Comparison of ENCODE assay signal across 9 cellular contexts in genomic region chr17:77458202-77459017, GRCh38.
DNase-seq lines count a peak whose midpoint lies in the region; FAIRE-seq and TF ChIP-seq lines count a peak whose summit lies in the region.
"Had no signal": no experiment of that assay in that cellular context is flagged by ENCODE, and none has a peak within 500 bp of the region (broad histone marks: within the 10 kb centered on the region; RNA-seq: fewer than 3 reads in every experiment).

No MANE protein-coding gene starts in this region.

- no peaks in the 10 kb centered on the region for H3K9me3 ChIP-seq in esophagus squamous epithelium
- no peaks in the 10 kb centered on the region for H3K9me3 ChIP-seq in HAP-1

- intact Hi-C loops in esophagus squamous epithelium (cut with DNase I): no loop called here

- no peaks in the 10 kb centered on the region for H3K9me3 Mint-ChIP-seq in activated CD4-positive, alpha-beta T cell treated with anti-CD3 and anti-CD28 coated beads, Interleukin-2, amount 10 ng/mL, durations not matched to agents 7 days and 5 days

- H3K4me1 Mint-ChIP-seq in activated CD4-positive, alpha-beta T cell treated with anti-CD3 and anti-CD28 coated beads, Interleukin-2, amount 10 ng/mL, durations not matched to agents 7 days and 5 days: peaks cover 77% of the 10 kb centered on the region

- H3K27me3 ChIP-seq in esophagus squamous epithelium (no peaks in the 10 kb centered on the region), HAP-1 (ENCODE audit: low read depth) (no peaks in the 10 kb centered on the region)

- CTCF ChIA-PET in activated CD4-positive, alpha-beta T cell treated with anti-CD3 and anti-CD28 coated beads, Interleukin-2, amount 10 ng/mL, durations not matched to agents 7 days and 5 days (lab: Charles Lee): interaction anchor here (0.6 to 1.2 kb wide), 4 partner anchors 14 to 58 kb away, joined by 3 to 7 read pairs (median 4); no protein-coding TSS in a partner anchor

- POLR2A ChIA-PET in activated CD4-positive, alpha-beta T cell treated with anti-CD3 and anti-CD28 coated beads, Interleukin-2, amount 10 ng/mL, durations not matched to agents 7 days and 5 days (lab: Charles Lee): interaction anchor here (0.6 kb wide), 1 partner anchor 19 kb away, joined by 5 read pairs; no protein-coding TSS in a partner anchor

- H3K4me3 ChIP-seq in esophagus squamous epithelium (peak overlapping the region in 1 of 4 donors; percentile 16), HAP-1 (no peak overlapping the region)

- peak; percentile 58 for FAIRE-seq in GM19239 (lab: Jason Lieb, UNC)

- H3K27ac ChIP-seq in esophagus squamous epithelium: peak overlapping the region; percentile 26 to 94 (median 52)

- in situ Hi-C loops in HAP-1 (cut with MboI; ENCODE audit: low sequenced_read_pairs): no loop called here

- WGBS in esophagus squamous epithelium, 2 donors: 67 to 77% methylated on average over 8 to 10 of the region's 21 CpGs

- DNase-seq in GM19239 (ENCODE audit: insufficient read length, low spot score) (no peak), esophagus squamous epithelium (lab: John Stamatoyannopoulos, UW) (no peak), cerebellar nuclear complex (lab: John Stamatoyannopoulos, UW) (no peak), HAP-1 (ENCODE audit: low spot score in 2 of 2) (no peak), NCI-H146 (lab: John Stamatoyannopoulos, UW) (no peak)
- peak; percentile 14 for DNase-seq in activated CD4-positive, alpha-beta T cell treated with anti-CD3 and anti-CD28 coated beads, Interleukin-2, amount 10 ng/mL, durations not matched to agents 7 days and 5 days
- DNase-seq in stimulated activated CD8-positive, alpha-beta memory T cell treated with anti-CD3 and anti-CD28 coated beads, Interleukin-4, amount 100 ng/mL, for 48 hours: peak; percentile 66
- DNase-seq: dermis blood vessel endothelial cell, GDM1 had no signal

- H3K4me1 ChIP-seq in esophagus squamous epithelium (peaks cover 31 to 100% (median 46%) of the 10 kb centered on the region in 3 donors), HAP-1 (peaks cover 14% of the 10 kb centered on the region)

- H3K36me3 ChIP-seq in esophagus squamous epithelium: no peaks in the 10 kb centered on the region
- no peaks in the 10 kb centered on the region for H3K36me3 ChIP-seq in HAP-1 (replicated peaks)

- peak overlapping the region; percentile 98 for H3K27ac Mint-ChIP-seq in activated CD4-positive, alpha-beta T cell treated with anti-CD3 and anti-CD28 coated beads, Interleukin-2, amount 10 ng/mL, durations not matched to agents 7 days and 5 days

- no peaks in the 10 kb centered on the region for H3K27me3 Mint-ChIP-seq in activated CD4-positive, alpha-beta T cell treated with anti-CD3 and anti-CD28 coated beads, Interleukin-2, amount 10 ng/mL, durations not matched to agents 7 days and 5 days

- peak in 1 of 4 donors; percentile 15 for TF ChIP-seq POLR2A in esophagus squamous epithelium (IDR thresholded peaks at IDR 0.05)

- peak overlapping the region; percentile 95 for H3K4me3 Mint-ChIP-seq in activated CD4-positive, alpha-beta T cell treated with anti-CD3 and anti-CD28 coated beads, Interleukin-2, amount 10 ng/mL, durations not matched to agents 7 days and 5 days

- H3K36me3 Mint-ChIP-seq in activated CD4-positive, alpha-beta T cell treated with anti-CD3 and anti-CD28 coated beads, Interleukin-2, amount 10 ng/mL, durations not matched to agents 7 days and 5 days (ENCODE audit: low read depth): peaks cover 81% of the 10 kb centered on the region

- no peak for TF ChIP-seq CTCF in esophagus squamous epithelium (IDR thresholded peaks at IDR 0.05)

Comparison
In these comparisons a context has a peak if more than half of its experiments do, and no peak if none do; other contexts are left out.
1. DNase-seq: peak in activated CD4-positive, alpha-beta T cell treated with anti-CD3 and anti-CD28 coated beads, Interleukin-2, amount 10 ng/mL, durations not matched to agents 7 days and 5 days (single experiment) and stimulated activated CD8-positive, alpha-beta memory T cell treated with anti-CD3 and anti-CD28 coated beads, Interleukin-4, amount 100 ng/mL, for 48 hours (single experiment); none in GM19239 (single experiment), esophagus squamous epithelium (single experiment), cerebellar nuclear complex (0 of 2), HAP-1 (0 of 2) and NCI-H146 (single experiment).